Comparison of ENCODE assay signal across 22 cellular contexts in genomic region chr1:98932184-98932583, GRCh38.
A peak's percentile ranks its signal among the peaks of the same experiment; 100 is the strongest.
DNase-seq lines count a peak whose midpoint lies in the region; ATAC-seq and TF ChIP-seq lines count a peak whose summit lies in the region.
"Had no signal": no experiment of that assay in that cellular context is flagged by ENCODE, and none has a peak within 500 bp of the region (broad histone marks: within the 10 kb centered on the region; RNA-seq: fewer than 3 reads in every experiment).

No MANE protein-coding gene starts in this region.

- no peak overlapping the region for H2AFZ ChIP-seq in Karpas-422 (ENCODE audit: low read length)

- ATAC-seq in left lobe of liver: peak; percentile 98
- ATAC-seq: A549; CD8-positive, alpha-beta T cell; GM12878 had no signal

- H3K4me2 ChIP-seq in Karpas-422 (ENCODE audit: low read depth, low read length, poor library complexity, severe bottlenecking): no peak overlapping the region
- H3K4me2 ChIP-seq: A549; BLaER1 treated with 17β-estradiol and CSF1 and Interleukin-3, amounts not matched to agents 10 nM and 100 nM had no signal

- H3K79me2 ChIP-seq in Karpas-422 (ENCODE audit: low read length): no peaks in the 10 kb centered on the region

- H3K27me3 ChIP-seq in liver (ENCODE audit: control insufficient read depth in 4 of 4, insufficient read depth in 4 of 4, low read length in 3 of 4): no peaks in the 10 kb centered on the region
- no peaks in the 10 kb centered on the region for H3K27me3 ChIP-seq in Karpas-422 (ENCODE audit: low read length)
- H3K27me3 ChIP-seq: BLaER1 treated with 17β-estradiol and CSF1 and Interleukin-3, amounts not matched to agents 10 nM and 100 nM had no signal

- H3K9me2 ChIP-seq in Karpas-422 (replicated peaks; ENCODE audit: insufficient read depth, low read length): no peaks in the 10 kb centered on the region

- peak; percentile 20 for DNase-seq in HuH-7 (ENCODE audit: low spot score)
- peak; percentile 57 for DNase-seq in left lobe of liver (ENCODE audit: low spot score)
- no peak for DNase-seq in Karpas-422
- no peak for DNase-seq in NCI-H1092 treated with DMSO at 0.1 percent for 48 hours (lab: John Stamatoyannopoulos, UW)
- DNase-seq in amygdala (lab: John Stamatoyannopoulos, UW): no peak
- DNase-seq: AML-193; CD4-positive, alpha-beta T cell; CD8-positive, alpha-beta T cell; COR-L47; DMS 273 treated with DMSO at 0.1 percent for 48 hours; DMS153; DMS53; DMS79; DND-41; EL; GDM1 had no signal

- TF ChIP-seq RAD21 in liver (IDR thresholded peaks at IDR 0.05): peak; percentile 7 to 14

- H3K4me3 ChIP-seq in liver (ENCODE audit: low read depth in 1 of 3, low read length in 3 of 3) (no peak overlapping the region), Karpas-422 (ENCODE audit: low read length) (no peak overlapping the region)
- H3K4me3 ChIP-seq: A549; BLaER1 treated with 17β-estradiol and CSF1 and Interleukin-3, amounts not matched to agents 10 nM and 100 nM; GM12878 had no signal

- H3K36me3 ChIP-seq in liver (ENCODE audit: control insufficient read depth in 4 of 4, insufficient read depth in 3 of 4, low read depth in 1 of 4, low read length in 3 of 4): no peaks in the 10 kb centered on the region
- no peaks in the 10 kb centered on the region for H3K36me3 ChIP-seq in Karpas-422 (ENCODE audit: insufficient read depth, low read length)
- H3K36me3 ChIP-seq: BLaER1 treated with 17β-estradiol and CSF1 and Interleukin-3, amounts not matched to agents 10 nM and 100 nM had no signal

- 44% methylated on average over 5 of the region's 5 CpGs for WGBS in liver

- H3K4me1 ChIP-seq in liver (ENCODE audit: control insufficient read depth in 4 of 4, insufficient read depth in 4 of 4, low read length in 3 of 4): peaks cover 0 to 4% (median 2%) of the 10 kb centered on the region in 4 donors
- no peaks in the 10 kb centered on the region for H3K4me1 ChIP-seq in Karpas-422 (ENCODE audit: low read length)
- H3K4me1 ChIP-seq: A549; BLaER1 treated with 17β-estradiol and CSF1 and Interleukin-3, amounts not matched to agents 10 nM and 100 nM had no signal

- no peaks in the 10 kb centered on the region for H4K20me1 ChIP-seq in Karpas-422 (ENCODE audit: insufficient read depth, low read depth, low read length)
- H4K20me1 ChIP-seq: BLaER1 treated with 17β-estradiol and CSF1 and Interleukin-3, amounts not matched to agents 10 nM and 100 nM had no signal

- H3K9ac ChIP-seq in liver (ENCODE audit: low read depth in 1 of 2, low read length in 2 of 2) (no peak overlapping the region), Karpas-422 (ENCODE audit: low read length) (no peak overlapping the region)
- H3K9ac ChIP-seq: BLaER1 treated with 17β-estradiol and CSF1 and Interleukin-3, amounts not matched to agents 10 nM and 100 nM had no signal

- TF ChIP-seq CTCF in liver (IDR thresholded peaks at IDR 0.05; ENCODE audit: low read depth, low read length, missing input control): no peak

- no peaks in the 10 kb centered on the region for H3K9me3 ChIP-seq in liver (ENCODE audit: control insufficient read depth in 4 of 4, low read length in 3 of 4)
- H3K9me3 ChIP-seq in Karpas-422 (ENCODE audit: low read length): no peaks in the 10 kb centered on the region
- H3K9me3 ChIP-seq: A549; BLaER1 treated with 17β-estradiol and CSF1 and Interleukin-3, amounts not matched to agents 10 nM and 100 nM had no signal

- H3K27ac ChIP-seq in liver (ENCODE audit: low read depth in 1 of 2, low read length in 2 of 2) (no peak overlapping the region), Karpas-422 (ENCODE audit: low read length) (no peak overlapping the region)
- H3K27ac ChIP-seq: 22Rv1; A549; BLaER1 treated with 17β-estradiol and CSF1 and Interleukin-3, amounts not matched to agents 10 nM and 100 nM; C4-2B had no signal

TF ChIP-seq in liver, 16 proteins besides CTCF, POLR2A, EP300 and RAD21:
- no peak for TF ChIP-seq HNF4G (IDR thresholded peaks at IDR 0.05)
- no peak for TF ChIP-seq EGR1 (IDR thresholded peaks at IDR 0.05; ENCODE audit: low read depth in 2 of 2)
- TF ChIP-seq MAX (IDR thresholded peaks at IDR 0.05): no peak
- peak; percentile 19 for TF ChIP-seq SP1 (IDR thresholded peaks at IDR 0.05)
- TF ChIP-seq REST (IDR thresholded peaks at IDR 0.05): peak; percentile 12
- TF ChIP-seq RXRA (IDR thresholded peaks at IDR 0.05): peak; percentile 50 to 57
- TF ChIP-seq HNF4A (conservative IDR thresholded peaks at IDR 0.05): peak; percentile 39 to 44
- TF ChIP-seq GABPA (IDR thresholded peaks at IDR 0.05 in 1 of 2, conservative IDR thresholded peaks at IDR 0.05 in 1 of 2): no peak
- TF ChIP-seq, protein P1, sequence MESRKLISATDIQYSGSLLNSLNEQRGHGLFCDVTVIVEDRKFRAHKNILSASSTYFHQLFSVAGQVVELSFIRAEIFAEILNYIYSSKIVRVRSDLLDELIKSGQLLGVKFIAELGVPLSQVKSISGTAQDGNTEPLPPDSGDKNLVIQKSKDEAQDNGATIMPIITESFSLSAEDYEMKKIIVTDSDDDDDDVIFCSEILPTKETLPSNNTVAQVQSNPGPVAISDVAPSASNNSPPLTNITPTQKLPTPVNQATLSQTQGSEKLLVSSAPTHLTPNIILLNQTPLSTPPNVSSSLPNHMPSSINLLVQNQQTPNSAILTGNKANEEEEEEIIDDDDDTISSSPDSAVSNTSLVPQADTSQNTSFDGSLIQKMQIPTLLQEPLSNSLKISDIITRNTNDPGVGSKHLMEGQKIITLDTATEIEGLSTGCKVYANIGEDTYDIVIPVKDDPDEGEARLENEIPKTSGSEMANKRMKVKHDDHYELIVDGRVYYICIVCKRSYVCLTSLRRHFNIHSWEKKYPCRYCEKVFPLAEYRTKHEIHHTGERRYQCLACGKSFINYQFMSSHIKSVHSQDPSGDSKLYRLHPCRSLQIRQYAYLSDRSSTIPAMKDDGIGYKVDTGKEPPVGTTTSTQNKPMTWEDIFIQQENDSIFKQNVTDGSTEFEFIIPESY (IDR thresholded peaks at IDR 0.05): no peak
- no peak for TF ChIP-seq FOXA2 (IDR thresholded peaks at IDR 0.05)
- TF ChIP-seq, protein P2, sequence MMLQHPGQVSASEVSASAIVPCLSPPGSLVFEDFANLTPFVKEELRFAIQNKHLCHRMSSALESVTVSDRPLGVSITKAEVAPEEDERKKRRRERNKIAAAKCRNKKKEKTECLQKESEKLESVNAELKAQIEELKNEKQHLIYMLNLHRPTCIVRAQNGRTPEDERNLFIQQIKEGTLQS (IDR thresholded peaks at IDR 0.05): no peak
TF ChIP-seq in liver: peak in this region for 4.

Comparison
In these comparisons a context has a peak if more than half of its experiments do, and no peak if none do; other contexts are left out.
1. DNase-seq: peak in HuH-7 (single experiment) and left lobe of liver (single experiment); none in Karpas-422 (single experiment), NCI-H1092 treated with DMSO at 0.1 percent for 48 hours (single experiment) and amygdala (0 of 56).